Comparison of ENCODE assay signal across 12 cellular contexts in the genomic region with DNA sequence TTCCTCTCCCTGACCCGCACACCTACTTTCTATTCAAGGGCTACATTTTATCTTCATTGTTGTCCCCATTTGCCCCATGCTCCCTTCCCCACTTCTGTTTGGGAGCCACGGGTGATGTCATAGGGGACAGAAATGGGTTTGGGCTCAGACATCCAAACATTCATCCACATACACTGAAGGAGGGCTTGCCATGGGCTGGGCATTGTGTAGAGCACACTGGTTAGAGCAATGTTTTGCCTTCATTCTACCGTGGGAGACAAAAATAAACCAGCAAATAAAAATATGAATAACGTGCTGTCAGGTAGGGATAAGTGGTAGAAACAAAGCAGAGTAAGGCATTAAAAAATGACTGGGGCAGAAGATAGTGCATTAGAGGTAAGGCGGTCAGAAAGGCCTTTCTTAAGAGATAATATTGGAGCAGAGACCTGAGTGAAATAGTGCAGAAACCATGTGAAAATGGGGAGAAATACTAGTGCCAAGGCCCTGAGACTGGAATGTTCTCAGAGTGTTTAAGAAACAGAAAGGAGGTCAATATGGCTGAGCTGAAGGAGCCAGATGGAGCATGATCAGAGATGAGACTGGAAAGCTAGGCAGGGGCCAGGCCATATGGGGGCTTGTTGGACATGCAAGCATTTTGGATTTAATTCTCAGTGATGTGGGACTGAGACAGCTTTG.
"Had no signal": no experiment of that assay in that cellular context is flagged by ENCODE, and none has a peak within 500 bp of the region (broad histone marks: within the 10 kb centered on the region; RNA-seq: fewer than 3 reads in every experiment).

No MANE protein-coding gene starts in this region.

- H3K9ac ChIP-seq: parathyroid adenoma had no signal

- ATAC-seq: left lobe of liver had no signal

- H3K27me3 ChIP-seq: body of pancreas had no signal

- H3K27ac ChIP-seq: parathyroid adenoma had no signal

- H3K9me3 ChIP-seq: body of pancreas had no signal

- DNase-seq: activated CD4-positive, alpha-beta T cell treated with anti-CD3 and anti-CD28 coated beads, Interleukin-2, amount 50 U/mL, for 1 hour; activated naive CD4-positive, alpha-beta T cell treated with anti-CD3 and anti-CD28 coated beads, Interleukin-2, amount 50 U/mL, for 16 hours; dermis blood vessel endothelial cell; glutamatergic neuron; mesendoderm; nephron progenitor cell; stimulated activated CD4-positive, alpha-beta T cell treated with anti-CD3 and anti-CD28 coated beads, Interleukin-4, amount 100 ng/mL, for 4 hours; T-helper 2 cell had no signal

- H3K4me1 ChIP-seq: body of pancreas, parathyroid adenoma had no signal

- H3K4me3 ChIP-seq: body of pancreas, skin epidermis had no signal
